Comparison of ENCODE assay signal across 14 cellular contexts in the genomic region with DNA sequence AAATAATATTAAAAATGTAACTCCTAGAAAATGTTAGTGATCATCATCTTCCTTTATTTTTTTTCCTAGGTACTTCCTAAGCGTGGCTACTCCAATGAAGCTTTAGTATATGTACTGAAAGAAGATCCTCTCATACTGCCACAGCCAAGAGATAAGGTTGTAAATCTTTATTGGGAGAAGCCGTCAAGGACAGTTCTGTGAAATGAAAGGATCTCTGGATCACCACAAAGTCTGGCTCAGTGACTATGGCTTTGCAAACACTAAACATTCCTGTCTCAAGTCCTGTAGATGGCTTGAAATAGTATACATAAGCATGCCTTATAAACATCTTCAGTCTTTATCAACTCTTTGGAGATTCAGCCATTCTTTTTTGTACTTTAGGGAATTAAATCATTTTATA.
DNase-seq lines count a peak whose midpoint lies in the region; ATAC-seq and TF ChIP-seq lines count a peak whose summit lies in the region.
"Had no signal": no experiment of that assay in that cellular context is flagged by ENCODE, and none has a peak within 500 bp of the region (broad histone marks: within the 10 kb centered on the region; RNA-seq: fewer than 3 reads in every experiment).

No MANE protein-coding gene starts in this region.

- no peaks in the 10 kb centered on the region for H3K27me3 Mint-ChIP-seq in activated naive CD4-positive, alpha-beta T cell treated with anti-CD3 and anti-CD28 coated beads for 36 hours (ENCODE audit: low read depth)
- no peaks in the 10 kb centered on the region for H3K27me3 Mint-ChIP-seq in nephron progenitor cell (ENCODE audit: low read depth, poor library complexity)
- H3K27me3 Mint-ChIP-seq: B cell; CD4-positive, alpha-beta T cell had no signal

- H3K4me3 Mint-ChIP-seq in activated naive CD4-positive, alpha-beta T cell treated with anti-CD3 and anti-CD28 coated beads for 36 hours: no peak overlapping the region
- H3K4me3 Mint-ChIP-seq in nephron progenitor cell: no peak overlapping the region
- H3K4me3 Mint-ChIP-seq: B cell; CD4-positive, alpha-beta T cell had no signal

- TF ChIP-seq POLR2A in prostate gland (IDR thresholded peaks at IDR 0.05): no peak

- H3K4me1 Mint-ChIP-seq in activated naive CD4-positive, alpha-beta T cell treated with anti-CD3 and anti-CD28 coated beads for 36 hours (ENCODE audit: low read depth): peaks cover 30% of the 10 kb centered on the region
- peaks cover 6% of the 10 kb centered on the region for H3K4me1 Mint-ChIP-seq in nephron progenitor cell

- no peak overlapping the region for H3K4me3 ChIP-seq in prostate gland
- H3K4me3 ChIP-seq: HAP-1 had no signal

- peaks cover 4% of the 10 kb centered on the region for H3K36me3 Mint-ChIP-seq in activated naive CD4-positive, alpha-beta T cell treated with anti-CD3 and anti-CD28 coated beads for 36 hours (ENCODE audit: low read depth)
- H3K36me3 Mint-ChIP-seq in nephron progenitor cell (ENCODE audit: low read depth): peaks cover 3% of the 10 kb centered on the region

- CTCF ChIA-PET in activated naive CD4-positive, alpha-beta T cell treated with anti-CD3 and anti-CD28 coated beads for 36 hours (lab: Charles Lee): interaction anchor here (1.0 kb wide), 1 partner anchor 9 kb away, joined by 3 read pairs; no protein-coding TSS in a partner anchor

- intact Hi-C loops in Right ventricle myocardium superior (cut with DNase I): no loop called here
- intact Hi-C loops in cardiac septum (cut with DNase I): no loop called here
- intact Hi-C loops in left cardiac atrium (cut with DNase I): no loop called here
- intact Hi-C loops in prostate gland (cut with DNase I): no loop called here
- intact Hi-C loops in activated naive CD4-positive, alpha-beta T cell treated with anti-CD3 and anti-CD28 coated beads for 36 hours (cut with micrococcal nuclease): no loop called here

- ATAC-seq in Right ventricle myocardium superior (ENCODE audit: poor library complexity): peak; percentile 73
- ATAC-seq in left cardiac atrium: peak; percentile 46 to 50

- DNase-seq in Right ventricle myocardium superior (no peak), cardiac septum (ENCODE audit: low spot score) (no peak), NCI-H82 (lab: John Stamatoyannopoulos, UW) (peak; percentile 15), left cardiac atrium (no peak), prostate gland (ENCODE audit: low spot score) (peak; percentile 6), nephron progenitor cell (no peak)
- no peak for DNase-seq in activated naive CD4-positive, alpha-beta T cell treated with anti-CD3 and anti-CD28 coated beads for 36 hours
- DNase-seq in activated T-cell treated with anti-CD3 and anti-CD28 coated beads, Interleukin-2, amount 50 U/mL, for 1 hour: no peak
- DNase-seq: C1 segment of cervical spinal cord; Calu3; CD4-positive, alpha-beta T cell; DMS 273 treated with DMSO at 0.1 percent for 48 hours had no signal

- no peaks in the 10 kb centered on the region for H3K36me3 ChIP-seq in prostate gland
- H3K36me3 ChIP-seq: HAP-1 had no signal

- no peak overlapping the region for H3K27ac ChIP-seq in prostate gland

- no peaks in the 10 kb centered on the region for H3K9me3 Mint-ChIP-seq in activated naive CD4-positive, alpha-beta T cell treated with anti-CD3 and anti-CD28 coated beads for 36 hours
- H3K9me3 Mint-ChIP-seq in nephron progenitor cell: no peaks in the 10 kb centered on the region
- H3K9me3 Mint-ChIP-seq: CD4-positive, alpha-beta T cell had no signal

- H3K27ac Mint-ChIP-seq in activated naive CD4-positive, alpha-beta T cell treated with anti-CD3 and anti-CD28 coated beads for 36 hours: no peak overlapping the region
- H3K27ac Mint-ChIP-seq in nephron progenitor cell: no peak overlapping the region
- H3K27ac Mint-ChIP-seq: B cell; CD4-positive, alpha-beta T cell had no signal

- no peaks in the 10 kb centered on the region for H3K9me3 ChIP-seq in prostate gland
- H3K9me3 ChIP-seq: HAP-1 had no signal

- 34% methylated on average over 2 of the region's 2 CpGs for WGBS in prostate gland

- no peak for TF ChIP-seq CTCF in prostate gland (IDR thresholded peaks at IDR 0.05)
- no peak for TF ChIP-seq CTCF in nephron progenitor cell (IDR thresholded peaks at IDR 0.05)

- no peaks in the 10 kb centered on the region for H3K4me1 ChIP-seq in prostate gland (replicated peaks)

- no peaks in the 10 kb centered on the region for H3K27me3 ChIP-seq in prostate gland (replicated peaks; ENCODE audit: insufficient read depth)

Comparison
In these comparisons a context has a peak if more than half of its experiments do, and no peak if none do; other contexts are left out.
1. DNase-seq: peak in NCI-H82 (single experiment) and prostate gland (single experiment); none in Right ventricle myocardium superior (single experiment), cardiac septum (single experiment), left cardiac atrium (single experiment), activated naive CD4-positive, alpha-beta T cell treated with anti-CD3 and anti-CD28 coated beads for 36 hours (single experiment), nephron progenitor cell (single experiment) and activated T-cell treated with anti-CD3 and anti-CD28 coated beads, Interleukin-2, amount 50 U/mL, for 1 hour (single experiment).